8 cellular contexts compared by ENCODE assay signal in genomic region chr2:159118115-159118858, GRCh38.
DNase-seq lines count a peak whose midpoint lies in the region; ATAC-seq, FAIRE-seq and TF ChIP-seq lines count a peak whose summit lies in the region.

No MANE protein-coding gene starts in this region.

- H3K9me3 ChIP-seq in body of pancreas, result no peaks in the 10 kb centered on the region

- FAIRE-seq in TTC549 (lab: Jason Lieb, UNC), result peak; percentile 74

- peak; percentile 81 to 90 (median 83) for TF ChIP-seq CTCF in body of pancreas (IDR thresholded peaks at IDR 0.05)

- peak; percentile 88 for ATAC-seq in HG02870 (IDR thresholded peaks at IDR 0.05; ENCODE audit: unreplicated experiment)
- ATAC-seq in body of pancreas, result peak; percentile 93

- peak; percentile 84 for DNase-seq in activated gamma-delta T cell treated with Interleukin-2 at 50 U/mL for 16 hours
- no peak for DNase-seq in activated gamma-delta T cell (lab: John Stamatoyannopoulos, UW)
- peak; percentile 57 for DNase-seq in NCI-H2029 (lab: John Stamatoyannopoulos, UW)
- peak; percentile 81 to 90 (median 86) for DNase-seq in body of pancreas
- DNase-seq in iPS-NIHi7 (ENCODE audit: extremely low spot score), result peak; percentile 82
- peak; percentile 86 for DNase-seq in stimulated activated CD4-positive, alpha-beta T cell treated with anti-CD3 and anti-CD28 coated beads, Interleukin-15, amount 100 ng/mL, for 24 hours

- no peaks in the 10 kb centered on the region for H3K4me1 ChIP-seq in body of pancreas

- intact Hi-C loops in body of pancreas (cut with DNase I), result loop anchor here (5.0 to 10.0 kb wide), 2 partner anchors 83 to 216 kb away; no protein-coding TSS in a partner anchor

- H3K36me3 ChIP-seq in body of pancreas (replicated peaks in 1 of 2; ENCODE audit: insufficient read depth in 1 of 2, low read depth in 2 of 2), result no peaks in the 10 kb centered on the region

- H3K27me3 ChIP-seq in body of pancreas, result no peaks in the 10 kb centered on the region

- WGBS in body of pancreas, 2 donors, result 31 to 34% methylated on average over 11 of the region's 11 CpGs

- no peak for TF ChIP-seq POLR2A in body of pancreas (IDR thresholded peaks at IDR 0.05)

- H3K4me3 ChIP-seq in body of pancreas, result no peak overlapping the region

- no peak overlapping the region for H3K27ac ChIP-seq in body of pancreas
